1 cellular context compared by ENCODE assay signal in genomic region chr15:85671156-85671555, GRCh38.
A peak's percentile ranks its signal among the peaks of the same experiment; 100 is the strongest.
TF ChIP-seq lines count a peak whose summit lies in the region.

No MANE protein-coding gene starts in this region.

TF ChIP-seq in HepG2, 621 proteins besides CTCF, POLR2A, EP300 and RAD21:
- TF ChIP-seq ZNF770 (CRISPR knock-in tag; IDR thresholded peaks at IDR 0.05): 0 out of 2 replicates have a peak, but pooled peaks have one; percentile 45
- no peak for TF ChIP-seq ETS1 (CRISPR knock-in tag; IDR thresholded peaks at IDR 0.05)
